35 cellular contexts compared by ENCODE assay signal in the genomic region with DNA sequence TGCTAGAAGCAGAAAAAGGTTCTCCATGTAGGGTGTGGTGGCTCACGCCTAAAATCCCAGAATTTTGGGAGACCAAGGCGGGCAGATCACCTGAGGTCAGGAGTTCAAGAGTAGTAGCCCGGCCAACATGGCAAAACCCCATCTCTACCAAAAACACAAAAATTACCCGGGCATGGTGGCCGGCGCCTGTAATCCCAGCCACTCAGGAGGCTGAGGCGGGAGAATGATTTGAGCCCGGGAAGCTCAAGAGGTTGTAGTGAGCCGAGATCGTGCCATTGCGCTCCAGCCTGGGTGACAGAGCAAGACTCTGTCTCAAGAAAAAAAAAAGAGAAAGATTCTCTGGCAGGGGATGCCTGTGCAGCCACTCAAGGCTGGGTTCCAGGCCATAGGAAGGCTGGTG. TPM values are rescaled to one million over a fixed set of nuclear protein-coding genes. Genes with fewer than 3 reads are reported as not detected.
DNase-seq lines count a peak whose midpoint lies in the region; ATAC-seq and TF ChIP-seq lines count a peak whose summit lies in the region.
"Had no signal": no experiment of that assay in that cellular context is flagged by ENCODE, and none has a peak within 500 bp of the region (broad histone marks: within the 10 kb centered on the region; RNA-seq: fewer than 3 reads in every experiment).

No MANE protein-coding gene starts in this region.

- no peaks in the 10 kb centered on the region for H3K36me3 Mint-ChIP-seq in progenitor cell of endocrine pancreas (ENCODE audit: insufficient read depth)
- no peaks in the 10 kb centered on the region for H3K36me3 Mint-ChIP-seq in activated CD4-positive, alpha-beta memory T cell treated with anti-CD3 and anti-CD28 coated beads for 36 hours
- H3K36me3 Mint-ChIP-seq: CD14-positive monocyte; CD4-positive, alpha-beta memory T cell; CD8-positive, alpha-beta memory T cell; CD8-positive, alpha-beta T cell had no signal

- H3K4me3 Mint-ChIP-seq in progenitor cell of endocrine pancreas (ENCODE audit: low read depth) = no peak overlapping the region
- no peak overlapping the region for H3K4me3 Mint-ChIP-seq in activated CD4-positive, alpha-beta memory T cell treated with anti-CD3 and anti-CD28 coated beads for 36 hours
- H3K4me3 Mint-ChIP-seq: B cell; CD14-positive monocyte; CD4-positive, alpha-beta memory T cell; CD4-positive, alpha-beta T cell; CD4-positive, CD25-positive, alpha-beta regulatory T cell; CD8-positive, alpha-beta memory T cell; CD8-positive, alpha-beta T cell had no signal

- POLR2A ChIA-PET in RWPE1 (lab: Yijun Ruan, JAX; ENCODE audit: low non-redundant PET) = no interaction called here
- POLR2A ChIA-PET in activated CD4-positive, alpha-beta memory T cell treated with anti-CD3 and anti-CD28 coated beads for 36 hours (lab: Charles Lee) = no interaction called here

- H3K27me3 Mint-ChIP-seq in progenitor cell of endocrine pancreas = peaks cover 15% of the 10 kb centered on the region
- H3K27me3 Mint-ChIP-seq in activated CD4-positive, alpha-beta memory T cell treated with anti-CD3 and anti-CD28 coated beads for 36 hours = no peaks in the 10 kb centered on the region
- H3K27me3 Mint-ChIP-seq: B cell; CD4-positive, alpha-beta T cell had no signal

- CTCF ChIA-PET in RWPE1 (lab: Yijun Ruan, JAX) = no interaction called here
- CTCF ChIA-PET in activated CD4-positive, alpha-beta memory T cell treated with anti-CD3 and anti-CD28 coated beads for 36 hours (lab: Charles Lee) = interaction anchor here (0.6 kb wide), 1 partner anchor 89 kb away, joined by 5 read pairs; no protein-coding TSS in a partner anchor

- no peak for TF ChIP-seq CTCF in RWPE1 (conservative IDR thresholded peaks at IDR 0.05; ENCODE audit: low read depth)
- no peak for TF ChIP-seq CTCF in progenitor cell of endocrine pancreas (IDR thresholded peaks at IDR 0.05; ENCODE audit: unreplicated experiment)

- H3K4me1 Mint-ChIP-seq in progenitor cell of endocrine pancreas (ENCODE audit: low read depth) = no peaks in the 10 kb centered on the region
- no peaks in the 10 kb centered on the region for H3K4me1 Mint-ChIP-seq in activated CD4-positive, alpha-beta memory T cell treated with anti-CD3 and anti-CD28 coated beads for 36 hours (ENCODE audit: low read depth)
- H3K4me1 Mint-ChIP-seq: CD14-positive monocyte; CD4-positive, CD25-positive, alpha-beta regulatory T cell; CD8-positive, alpha-beta memory T cell had no signal

- peak overlapping the region; percentile 41 for H3K27ac Mint-ChIP-seq in progenitor cell of endocrine pancreas
- no peak overlapping the region for H3K27ac Mint-ChIP-seq in activated CD4-positive, alpha-beta memory T cell treated with anti-CD3 and anti-CD28 coated beads for 36 hours
- H3K27ac Mint-ChIP-seq: B cell; CD14-positive monocyte; CD4-positive, alpha-beta memory T cell; CD4-positive, alpha-beta T cell; CD8-positive, alpha-beta memory T cell; CD8-positive, alpha-beta T cell had no signal

- ATAC-seq in sciatic nerve (no peak), GM21717 (IDR thresholded peaks at IDR 0.05; ENCODE audit: unreplicated experiment) (no peak)
- ATAC-seq: A549; CD8-positive, alpha-beta T cell had no signal

- DNase-seq in RWPE1 (ENCODE audit: low spot score) (no peak), mesenteric fat pad (ENCODE audit: low spot score) (peak; percentile 73), progenitor cell of endocrine pancreas (ENCODE audit: low spot score, unreplicated experiment) (no peak), sciatic nerve (ENCODE audit: low spot score) (peak; percentile 25), NCI-H774 (lab: John Stamatoyannopoulos, UW) (no peak), NCI-H1092 treated with DMSO at 0.1 percent for 48 hours (lab: John Stamatoyannopoulos, UW) (no peak)
- no peak for DNase-seq in activated CD4-positive, alpha-beta memory T cell treated with anti-CD3 and anti-CD28 coated beads for 36 hours
- DNase-seq: 8988T; ACHN; AML-193; BE2C; C1 segment of cervical spinal cord; Caco-2; Calu3; CD4-positive, alpha-beta memory T cell; CD4-positive, alpha-beta T cell; CD4-positive, CD25-positive, alpha-beta regulatory T cell; CD8-positive, alpha-beta memory T cell; CD8-positive, alpha-beta T cell; COR-L47; DMS 273 treated with DMSO at 0.1 percent for 48 hours; DMS153; DMS53; DMS79; DMS79 treated with DMSO at 0.1 percent for 48 hours; DND-41; EL had no signal

- H3K27ac ChIP-seq in RWPE1 = peak overlapping the region; percentile 100
- H3K27ac ChIP-seq: 22Rv1; A549; BLaER1; BLaER1 treated with 17β-estradiol and CSF1 and Interleukin-3, amounts not matched to agents 10 nM and 100 nM; C4-2B had no signal

- no peaks in the 10 kb centered on the region for H3K9me3 Mint-ChIP-seq in progenitor cell of endocrine pancreas (ENCODE audit: low read depth)
- no peaks in the 10 kb centered on the region for H3K9me3 Mint-ChIP-seq in activated CD4-positive, alpha-beta memory T cell treated with anti-CD3 and anti-CD28 coated beads for 36 hours
- H3K9me3 Mint-ChIP-seq: CD4-positive, alpha-beta T cell; CD4-positive, CD25-positive, alpha-beta regulatory T cell; CD8-positive, alpha-beta memory T cell; CD8-positive, alpha-beta T cell had no signal

- intact Hi-C loops in sciatic nerve (cut with DNase I) = no loop called here
- intact Hi-C loops in activated CD4-positive, alpha-beta memory T cell treated with anti-CD3 and anti-CD28 coated beads for 36 hours (cut with micrococcal nuclease) = no loop called here

RNA-seq across cellular contexts. Expression of a gene that starts 54.2 kb away (rescaled TPM):
- total RNA-seq in mesenteric fat pad = 1.1 TPM
- 2.8 and 3.3 TPM in 2 replicates for total RNA-seq in progenitor cell of endocrine pancreas
- total RNA-seq in sciatic nerve = 4.3 TPM
- under 1 TPM; 0.41 to 0.48 TPM for total RNA-seq in activated CD4-positive, alpha-beta memory T cell treated with anti-CD3 and anti-CD28 coated beads for 36 hours

RNA-seq across cellular contexts. Expression of a gene that starts 57.9 kb away (rescaled TPM):
- total RNA-seq in mesenteric fat pad (not detected), progenitor cell of endocrine pancreas (13.8 and 15.4 TPM in 2 replicates), sciatic nerve (not detected)
- total RNA-seq in activated CD4-positive, alpha-beta memory T cell treated with anti-CD3 and anti-CD28 coated beads for 36 hours = 10 to 100 TPM; 16.7 to 16.9 TPM
- total RNA-seq: B cell; CD4-positive, alpha-beta memory T cell; CD4-positive, alpha-beta T cell; CD4-positive, CD25-positive, alpha-beta regulatory T cell; CD8-positive, alpha-beta T cell had no signal

Comparison
In these comparisons a context has a peak if more than half of its experiments do, and no peak if none do; other contexts are left out.
1. DNase-seq: peak in mesenteric fat pad (single experiment) and sciatic nerve (single experiment); none in RWPE1 (single experiment), progenitor cell of endocrine pancreas (single experiment), activated CD4-positive, alpha-beta memory T cell treated with anti-CD3 and anti-CD28 coated beads for 36 hours (single experiment), NCI-H774 (single experiment) and NCI-H1092 treated with DMSO at 0.1 percent for 48 hours (single experiment).
2. RNA of a gene that starts 57.9 kb away (total RNA-seq): 16.7 to 16.9 TPM in activated CD4-positive, alpha-beta memory T cell treated with anti-CD3 and anti-CD28 coated beads for 36 hours and 13.8 to 15.4 TPM in progenitor cell of endocrine pancreas; not detected in mesenteric fat pad (single experiment) and not detected in sciatic nerve (single experiment); every median in the first group is over 10 times any median in the second.